Comparison of ENCODE assay signal across 1 cellular context in the genomic region with DNA sequence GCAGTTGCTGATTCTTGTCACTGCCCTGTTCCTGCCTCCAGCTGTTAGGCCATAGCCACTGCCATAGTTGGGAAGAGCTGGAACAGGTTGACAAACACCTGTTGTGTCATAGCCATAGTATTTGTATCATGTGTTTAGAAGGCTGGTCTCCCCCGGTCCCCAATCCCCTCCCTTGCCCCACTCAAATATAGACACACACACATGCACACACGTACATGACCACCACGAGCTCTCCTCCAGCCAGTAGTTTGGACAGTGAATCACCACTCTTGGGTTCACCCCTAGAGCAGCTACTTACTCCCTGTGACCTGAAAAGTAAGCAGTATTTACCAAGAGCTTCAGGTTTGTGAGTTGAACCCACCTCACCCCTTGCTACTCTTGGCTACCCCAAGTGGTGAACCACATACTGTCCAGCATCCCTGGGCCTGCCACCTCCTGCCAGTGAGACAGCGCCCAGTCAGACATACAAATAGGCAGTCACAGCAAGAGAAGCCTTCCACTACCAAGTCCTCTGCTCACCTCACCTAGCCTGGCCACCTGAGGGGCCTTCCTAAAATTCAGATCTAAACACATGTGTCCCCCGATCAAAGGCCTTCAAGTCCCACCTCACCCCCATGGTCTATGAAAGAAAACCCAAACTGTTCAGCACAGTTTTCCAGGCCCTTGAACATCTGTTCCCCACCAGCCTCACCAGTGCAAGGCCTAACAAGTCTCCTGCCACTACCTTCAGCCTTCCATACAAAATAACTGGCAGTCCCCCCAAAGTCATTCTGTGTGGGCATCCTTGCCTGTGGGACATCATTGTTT.
TF ChIP-seq lines count a peak whose summit lies in the region.

No MANE protein-coding gene starts in this region.

TF ChIP-seq in HepG2, 621 proteins besides CTCF, POLR2A, EP300 and RAD21 (continued from another document and continues in another):
- TF ChIP-seq, protein P1, sequence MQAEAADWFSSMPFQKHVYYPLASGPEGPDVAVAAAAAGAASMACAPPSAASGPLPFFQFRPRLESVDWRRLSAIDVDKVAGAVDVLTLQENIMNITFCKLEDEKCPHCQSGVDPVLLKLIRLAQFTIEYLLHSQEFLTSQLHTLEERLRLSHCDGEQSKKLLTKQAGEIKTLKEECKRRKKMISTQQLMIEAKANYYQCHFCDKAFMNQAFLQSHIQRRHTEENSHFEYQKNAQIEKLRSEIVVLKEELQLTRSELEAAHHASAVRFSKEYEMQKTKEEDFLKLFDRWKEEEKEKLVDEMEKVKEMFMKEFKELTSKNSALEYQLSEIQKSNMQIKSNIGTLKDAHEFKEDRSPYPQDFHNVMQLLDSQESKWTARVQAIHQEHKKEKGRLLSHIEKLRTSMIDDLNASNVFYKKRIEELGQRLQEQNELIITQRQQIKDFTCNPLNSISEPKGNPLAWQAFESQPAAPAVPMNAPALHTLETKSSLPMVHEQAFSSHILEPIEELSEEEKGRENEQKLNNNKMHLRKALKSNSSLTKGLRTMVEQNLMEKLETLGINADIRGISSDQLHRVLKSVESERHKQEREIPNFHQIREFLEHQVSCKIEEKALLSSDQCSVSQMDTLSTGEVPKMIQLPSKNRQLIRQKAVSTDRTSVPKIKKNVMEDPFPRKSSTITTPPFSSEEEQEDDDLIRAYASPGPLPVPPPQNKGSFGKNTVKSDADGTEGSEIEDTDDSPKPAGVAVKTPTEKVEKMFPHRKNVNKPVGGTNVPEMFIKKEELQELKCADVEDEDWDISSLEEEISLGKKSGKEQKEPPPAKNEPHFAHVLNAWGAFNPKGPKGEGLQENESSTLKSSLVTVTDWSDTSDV (CRISPR knock-in tag; IDR thresholded peaks at IDR 0.05) = no peak
- TF ChIP-seq ZMAT3 (CRISPR knock-in tag; conservative IDR thresholded peaks at IDR 0.05) (no peak), ZNF749 (CRISPR knock-in tag; IDR thresholded peaks at IDR 0.05; ENCODE audit: borderline replicate concordance) (no peak), EHMT2 (IDR thresholded peaks at IDR 0.05; ENCODE audit: borderline replicate concordance, low read depth, low read length) (no peak), ZNF883 (CRISPR knock-in tag; IDR thresholded peaks at IDR 0.05; ENCODE audit: not compliant biosample characterization) (peak; percentile 58), ZNF20 (CRISPR knock-in tag; IDR thresholded peaks at IDR 0.05) (no peak), ZNF558 (CRISPR knock-in tag; IDR thresholded peaks at IDR 0.05; ENCODE audit: borderline replicate concordance) (no peak), YY1 (IDR thresholded peaks at IDR 0.05; ENCODE audit: insufficient read depth, insufficient replicate concordance, low read depth, low read length) (no peak), ZNF33A (CRISPR knock-in tag; IDR thresholded peaks at IDR 0.05; ENCODE audit: borderline replicate concordance) (no peak), MLLT10 (CRISPR knock-in tag; IDR thresholded peaks at IDR 0.05) (no peak), ZNF543 (CRISPR knock-in tag; IDR thresholded peaks at IDR 0.05) (no peak), ZNF501 (CRISPR knock-in tag; IDR thresholded peaks at IDR 0.05) (peak; percentile 85; the same call in 1 of the 2 replicates), TBL1XR1 (IDR thresholded peaks at IDR 0.05; ENCODE audit: borderline replicate concordance, low read length, partially characterized antibody) (peak; percentile 36), ZNF256 (CRISPR knock-in tag; conservative IDR thresholded peaks at IDR 0.05) (no peak), ZNF382 (CRISPR knock-in tag; IDR thresholded peaks at IDR 0.05; ENCODE audit: borderline replicate concordance) (no peak), ZNF773 (CRISPR knock-in tag; IDR thresholded peaks at IDR 0.05; ENCODE audit: borderline replicate concordance) (no peak), PTBP1 (IDR thresholded peaks at IDR 0.05; ENCODE audit: low read depth, low read length, poor library complexity, severe bottlenecking) (no peak), ZNF83 (CRISPR knock-in tag; IDR thresholded peaks at IDR 0.05; ENCODE audit: borderline replicate concordance) (no peak), NCOA2 (CRISPR knock-in tag; IDR thresholded peaks at IDR 0.05) (no peak), ZZZ3 (CRISPR knock-in tag; IDR thresholded peaks at IDR 0.05; ENCODE audit: borderline replicate concordance) (no peak), KAT7 (CRISPR knock-in tag; IDR thresholded peaks at IDR 0.05; ENCODE audit: borderline replicate concordance) (no peak; the same call in 1 of the 2 replicates), MEIS1 (CRISPR knock-in tag; IDR thresholded peaks at IDR 0.05; ENCODE audit: borderline replicate concordance) (no peak), ELF3 (CRISPR knock-in tag; IDR thresholded peaks at IDR 0.05) (no peak), NFIB (CRISPR knock-in tag; IDR thresholded peaks at IDR 0.05; ENCODE audit: borderline replicate concordance) (no peak), HMG20A (CRISPR knock-in tag; IDR thresholded peaks at IDR 0.05; ENCODE audit: borderline replicate concordance) (no peak; the same call in 1 of the 2 replicates), ELF1 (CRISPR knock-in tag; IDR thresholded peaks at IDR 0.05) (no peak), HNF4G (IDR thresholded peaks at IDR 0.05; ENCODE audit: borderline replicate concordance, low read depth, low read length) (no peak), HNF4G (CRISPR knock-in tag; IDR thresholded peaks at IDR 0.05; ENCODE audit: borderline replicate concordance, low read depth) (no peak), NR3C1 (CRISPR knock-in tag; IDR thresholded peaks at IDR 0.05) (no peak), KMT2B (CRISPR knock-in tag; IDR thresholded peaks at IDR 0.05) (no peak), IKZF4 (CRISPR knock-in tag; IDR thresholded peaks at IDR 0.05; ENCODE audit: borderline replicate concordance, low read depth, not compliant biosample characterization) (no peak), KDM4B (CRISPR knock-in tag; IDR thresholded peaks at IDR 0.05) (no peak), PRPF4 (IDR thresholded peaks at IDR 0.05; ENCODE audit: low read depth, low read length, poor library complexity, severe bottlenecking) (no peak), MEIS2 (CRISPR knock-in tag; IDR thresholded peaks at IDR 0.05) (no peak), SNRNP70 (IDR thresholded peaks at IDR 0.05; ENCODE audit: low read depth, low read length) (no peak), ZNF816 (CRISPR knock-in tag; IDR thresholded peaks at IDR 0.05; ENCODE audit: borderline replicate concordance) (no peak), REL (CRISPR knock-in tag; conservative IDR thresholded peaks at IDR 0.05) (no peak)
- TF ChIP-seq, protein P2, sequence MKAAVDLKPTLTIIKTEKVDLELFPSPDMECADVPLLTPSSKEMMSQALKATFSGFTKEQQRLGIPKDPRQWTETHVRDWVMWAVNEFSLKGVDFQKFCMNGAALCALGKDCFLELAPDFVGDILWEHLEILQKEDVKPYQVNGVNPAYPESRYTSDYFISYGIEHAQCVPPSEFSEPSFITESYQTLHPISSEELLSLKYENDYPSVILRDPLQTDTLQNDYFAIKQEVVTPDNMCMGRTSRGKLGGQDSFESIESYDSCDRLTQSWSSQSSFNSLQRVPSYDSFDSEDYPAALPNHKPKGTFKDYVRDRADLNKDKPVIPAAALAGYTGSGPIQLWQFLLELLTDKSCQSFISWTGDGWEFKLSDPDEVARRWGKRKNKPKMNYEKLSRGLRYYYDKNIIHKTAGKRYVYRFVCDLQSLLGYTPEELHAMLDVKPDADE (CRISPR knock-in tag; IDR thresholded peaks at IDR 0.05) = no peak
- TF ChIP-seq, protein P3, sequence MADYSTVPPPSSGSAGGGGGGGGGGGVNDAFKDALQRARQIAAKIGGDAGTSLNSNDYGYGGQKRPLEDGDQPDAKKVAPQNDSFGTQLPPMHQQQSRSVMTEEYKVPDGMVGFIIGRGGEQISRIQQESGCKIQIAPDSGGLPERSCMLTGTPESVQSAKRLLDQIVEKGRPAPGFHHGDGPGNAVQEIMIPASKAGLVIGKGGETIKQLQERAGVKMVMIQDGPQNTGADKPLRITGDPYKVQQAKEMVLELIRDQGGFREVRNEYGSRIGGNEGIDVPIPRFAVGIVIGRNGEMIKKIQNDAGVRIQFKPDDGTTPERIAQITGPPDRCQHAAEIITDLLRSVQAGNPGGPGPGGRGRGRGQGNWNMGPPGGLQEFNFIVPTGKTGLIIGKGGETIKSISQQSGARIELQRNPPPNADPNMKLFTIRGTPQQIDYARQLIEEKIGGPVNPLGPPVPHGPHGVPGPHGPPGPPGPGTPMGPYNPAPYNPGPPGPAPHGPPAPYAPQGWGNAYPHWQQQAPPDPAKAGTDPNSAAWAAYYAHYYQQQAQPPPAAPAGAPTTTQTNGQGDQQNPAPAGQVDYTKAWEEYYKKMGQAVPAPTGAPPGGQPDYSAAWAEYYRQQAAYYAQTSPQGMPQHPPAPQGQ (CRISPR knock-in tag; IDR thresholded peaks at IDR 0.05; ENCODE audit: borderline replicate concordance) = no peak
- TF ChIP-seq, protein P4, sequence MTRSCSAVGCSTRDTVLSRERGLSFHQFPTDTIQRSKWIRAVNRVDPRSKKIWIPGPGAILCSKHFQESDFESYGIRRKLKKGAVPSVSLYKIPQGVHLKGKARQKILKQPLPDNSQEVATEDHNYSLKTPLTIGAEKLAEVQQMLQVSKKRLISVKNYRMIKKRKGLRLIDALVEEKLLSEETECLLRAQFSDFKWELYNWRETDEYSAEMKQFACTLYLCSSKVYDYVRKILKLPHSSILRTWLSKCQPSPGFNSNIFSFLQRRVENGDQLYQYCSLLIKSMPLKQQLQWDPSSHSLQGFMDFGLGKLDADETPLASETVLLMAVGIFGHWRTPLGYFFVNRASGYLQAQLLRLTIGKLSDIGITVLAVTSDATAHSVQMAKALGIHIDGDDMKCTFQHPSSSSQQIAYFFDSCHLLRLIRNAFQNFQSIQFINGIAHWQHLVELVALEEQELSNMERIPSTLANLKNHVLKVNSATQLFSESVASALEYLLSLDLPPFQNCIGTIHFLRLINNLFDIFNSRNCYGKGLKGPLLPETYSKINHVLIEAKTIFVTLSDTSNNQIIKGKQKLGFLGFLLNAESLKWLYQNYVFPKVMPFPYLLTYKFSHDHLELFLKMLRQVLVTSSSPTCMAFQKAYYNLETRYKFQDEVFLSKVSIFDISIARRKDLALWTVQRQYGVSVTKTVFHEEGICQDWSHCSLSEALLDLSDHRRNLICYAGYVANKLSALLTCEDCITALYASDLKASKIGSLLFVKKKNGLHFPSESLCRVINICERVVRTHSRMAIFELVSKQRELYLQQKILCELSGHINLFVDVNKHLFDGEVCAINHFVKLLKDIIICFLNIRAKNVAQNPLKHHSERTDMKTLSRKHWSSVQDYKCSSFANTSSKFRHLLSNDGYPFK (CRISPR knock-in tag; IDR thresholded peaks at IDR 0.05; ENCODE audit: borderline replicate concordance) = no peak
- TF ChIP-seq, protein P5, sequence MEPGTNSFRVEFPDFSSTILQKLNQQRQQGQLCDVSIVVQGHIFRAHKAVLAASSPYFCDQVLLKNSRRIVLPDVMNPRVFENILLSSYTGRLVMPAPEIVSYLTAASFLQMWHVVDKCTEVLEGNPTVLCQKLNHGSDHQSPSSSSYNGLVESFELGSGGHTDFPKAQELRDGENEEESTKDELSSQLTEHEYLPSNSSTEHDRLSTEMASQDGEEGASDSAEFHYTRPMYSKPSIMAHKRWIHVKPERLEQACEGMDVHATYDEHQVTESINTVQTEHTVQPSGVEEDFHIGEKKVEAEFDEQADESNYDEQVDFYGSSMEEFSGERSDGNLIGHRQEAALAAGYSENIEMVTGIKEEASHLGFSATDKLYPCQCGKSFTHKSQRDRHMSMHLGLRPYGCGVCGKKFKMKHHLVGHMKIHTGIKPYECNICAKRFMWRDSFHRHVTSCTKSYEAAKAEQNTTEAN (CRISPR knock-in tag; conservative IDR thresholded peaks at IDR 0.05) = no peak
- TF ChIP-seq, protein P6, sequence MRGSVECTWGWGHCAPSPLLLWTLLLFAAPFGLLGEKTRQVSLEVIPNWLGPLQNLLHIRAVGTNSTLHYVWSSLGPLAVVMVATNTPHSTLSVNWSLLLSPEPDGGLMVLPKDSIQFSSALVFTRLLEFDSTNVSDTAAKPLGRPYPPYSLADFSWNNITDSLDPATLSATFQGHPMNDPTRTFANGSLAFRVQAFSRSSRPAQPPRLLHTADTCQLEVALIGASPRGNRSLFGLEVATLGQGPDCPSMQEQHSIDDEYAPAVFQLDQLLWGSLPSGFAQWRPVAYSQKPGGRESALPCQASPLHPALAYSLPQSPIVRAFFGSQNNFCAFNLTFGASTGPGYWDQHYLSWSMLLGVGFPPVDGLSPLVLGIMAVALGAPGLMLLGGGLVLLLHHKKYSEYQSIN (CRISPR knock-in tag; IDR thresholded peaks at IDR 0.05; ENCODE audit: borderline replicate concordance) = no peak
- TF ChIP-seq, protein P7, sequence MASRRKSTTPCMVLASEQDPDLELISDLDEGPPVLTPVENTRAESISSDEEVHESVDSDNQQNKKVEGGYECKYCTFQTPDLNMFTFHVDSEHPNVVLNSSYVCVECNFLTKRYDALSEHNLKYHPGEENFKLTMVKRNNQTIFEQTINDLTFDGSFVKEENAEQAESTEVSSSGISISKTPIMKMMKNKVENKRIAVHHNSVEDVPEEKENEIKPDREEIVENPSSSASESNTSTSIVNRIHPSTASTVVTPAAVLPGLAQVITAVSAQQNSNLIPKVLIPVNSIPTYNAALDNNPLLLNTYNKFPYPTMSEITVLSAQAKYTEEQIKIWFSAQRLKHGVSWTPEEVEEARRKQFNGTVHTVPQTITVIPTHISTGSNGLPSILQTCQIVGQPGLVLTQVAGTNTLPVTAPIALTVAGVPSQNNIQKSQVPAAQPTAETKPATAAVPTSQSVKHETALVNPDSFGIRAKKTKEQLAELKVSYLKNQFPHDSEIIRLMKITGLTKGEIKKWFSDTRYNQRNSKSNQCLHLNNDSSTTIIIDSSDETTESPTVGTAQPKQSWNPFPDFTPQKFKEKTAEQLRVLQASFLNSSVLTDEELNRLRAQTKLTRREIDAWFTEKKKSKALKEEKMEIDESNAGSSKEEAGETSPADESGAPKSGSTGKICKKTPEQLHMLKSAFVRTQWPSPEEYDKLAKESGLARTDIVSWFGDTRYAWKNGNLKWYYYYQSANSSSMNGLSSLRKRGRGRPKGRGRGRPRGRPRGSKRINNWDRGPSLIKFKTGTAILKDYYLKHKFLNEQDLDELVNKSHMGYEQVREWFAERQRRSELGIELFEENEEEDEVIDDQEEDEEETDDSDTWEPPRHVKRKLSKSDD (CRISPR knock-in tag; IDR thresholded peaks at IDR 0.05; ENCODE audit: low read depth) = no peak
